23 cellular contexts compared by ENCODE assay signal in genomic region chr15:76192715-76193114, GRCh38.
"Had no signal": no experiment of that assay in that cellular context is flagged by ENCODE, and none has a peak within 500 bp of the region (broad histone marks: within the 10 kb centered on the region; RNA-seq: fewer than 3 reads in every experiment).

No MANE protein-coding gene starts in this region.

- H3K4me3 ChIP-seq: coronary artery, dorsolateral prefrontal cortex, esophagus squamous epithelium, gastrocnemius medialis, heart right ventricle, left lung, lower lobe of right lung, mucosa of descending colon had no signal

- ATAC-seq: gastrocnemius medialis, heart right ventricle, left cardiac atrium, left lung, left ventricle myocardium superior, lower lobe of right lung, mucosa of descending colon had no signal

- DNase-seq: dermis blood vessel endothelial cell; dorsolateral prefrontal cortex; effector CD4-positive, alpha-beta T cell; effector memory CD4-positive, alpha-beta T cell; esophagus squamous epithelium; foreskin fibroblast; foreskin melanocyte; gastrocnemius medialis; glutamatergic neuron; head of caudate nucleus; heart right ventricle; hippocampal formation; left cardiac atrium; left lung; left ventricle myocardium superior; lower lobe of right lung; mesenchymal stem cell had no signal

- H3K27me3 ChIP-seq: gastrocnemius medialis had no signal

- H3K36me3 ChIP-seq: esophagus squamous epithelium, gastrocnemius medialis, heart right ventricle, left lung, lower lobe of right lung had no signal

- H3K27ac ChIP-seq: coronary artery, dorsolateral prefrontal cortex, esophagus squamous epithelium, gastrocnemius medialis, heart right ventricle, left lung, lower lobe of right lung had no signal

- H3K9me3 ChIP-seq: esophagus squamous epithelium, gastrocnemius medialis, heart right ventricle, left lung, lower lobe of right lung, mucosa of descending colon had no signal

- FAIRE-seq: colon, endothelial cell of umbilical vein, islet of Langerhans, keratinocyte had no signal
